Comparison of ENCODE assay signal across 17 cellular contexts in the genomic region with DNA sequence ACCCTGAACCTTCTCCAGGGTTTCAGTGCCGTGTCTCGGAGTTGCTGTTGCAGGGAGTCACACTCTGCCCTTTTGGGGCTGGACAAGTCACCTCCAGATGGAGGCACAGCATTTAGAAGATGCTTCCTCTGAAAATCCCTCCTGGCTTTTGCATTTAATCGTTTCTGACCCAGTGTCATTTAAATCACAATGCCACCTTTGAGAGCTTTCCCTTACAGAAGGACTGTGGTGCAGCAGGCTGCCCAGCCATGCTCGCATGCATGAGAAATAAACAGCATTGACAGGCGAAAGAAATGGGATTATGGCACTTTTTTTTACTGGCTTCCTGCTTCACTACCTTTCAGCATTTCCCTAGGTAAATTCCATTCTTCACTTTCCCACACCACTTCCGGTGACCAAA.
"Had no signal": no experiment of that assay in that cellular context is flagged by ENCODE, and none has a peak within 500 bp of the region (broad histone marks: within the 10 kb centered on the region; RNA-seq: fewer than 3 reads in every experiment).

No MANE protein-coding gene starts in this region.

- H3K27ac ChIP-seq: adrenal gland, body of pancreas, esophagus muscularis mucosa, ovary, thyroid gland had no signal

- ATAC-seq: activated T-cell treated with anti-CD3 and anti-CD28 coated beads, Interleukin-2, amount 50 U/mL, for 4 hours; body of pancreas; stimulated activated memory B cell treated with anti-CD40 and anti-IgM and Interleukin-4, amounts not matched to agents 10 μg/mL and 1 μg/mL and 100 μg/mL, for 72 hours had no signal

- H3K4me3 Mint-ChIP-seq: activated CD4-positive, alpha-beta memory T cell treated with anti-CD3 and anti-CD28 coated beads, Interleukin-2, amount 10 ng/mL, durations not matched to agents 7 days and 5 days; activated naive CD4-positive, alpha-beta T cell treated with anti-CD3 and anti-CD28 coated beads, Interleukin-2, amount 50 U/mL, for 24 hours; activated T-cell treated with anti-CD3 and anti-CD28 coated beads, Interleukin-2, amount 50 U/mL, for 4 hours; nephron progenitor cell; stimulated activated memory B cell treated with anti-CD40 and anti-IgM and Interleukin-4, amounts not matched to agents 10 μg/mL and 1 μg/mL and 100 μg/mL, for 72 hours had no signal

- DNase-seq: activated CD4-positive, alpha-beta memory T cell treated with anti-CD3 and anti-CD28 coated beads, Interleukin-2, amount 10 ng/mL, durations not matched to agents 7 days and 5 days; activated CD4-positive, alpha-beta T cell treated with anti-CD3 and anti-CD28 coated beads for 4 hours; activated effector memory CD4-positive, alpha-beta T cell treated with anti-CD3 and anti-CD28 coated beads, Interleukin-2, amount 50 U/mL, for 16 hours; activated T-cell treated with anti-CD3 and anti-CD28 coated beads, Interleukin-2, amount 50 U/mL, for 4 hours; body of pancreas; caudate nucleus; nephron progenitor cell; sigmoid colon; stimulated activated CD4-positive, alpha-beta T cell treated with anti-CD3 and anti-CD28 coated beads, Interleukin-2, amount 100 ng/mL, for 48 hours; T-helper 2 cell; thyroid gland had no signal

- H3K9me3 Mint-ChIP-seq: activated naive CD4-positive, alpha-beta T cell treated with anti-CD3 and anti-CD28 coated beads, Interleukin-2, amount 50 U/mL, for 24 hours; activated T-cell treated with anti-CD3 and anti-CD28 coated beads, Interleukin-2, amount 50 U/mL, for 4 hours; nephron progenitor cell; stimulated activated memory B cell treated with anti-CD40 and anti-IgM and Interleukin-4, amounts not matched to agents 10 μg/mL and 1 μg/mL and 100 μg/mL, for 72 hours had no signal

- H3K27me3 Mint-ChIP-seq: activated CD4-positive, alpha-beta memory T cell treated with anti-CD3 and anti-CD28 coated beads, Interleukin-2, amount 10 ng/mL, durations not matched to agents 7 days and 5 days; activated naive CD4-positive, alpha-beta T cell treated with anti-CD3 and anti-CD28 coated beads, Interleukin-2, amount 50 U/mL, for 24 hours had no signal

- H3K4me3 ChIP-seq: adrenal gland, body of pancreas, coronary artery, esophagus muscularis mucosa, ovary, sigmoid colon, thyroid gland had no signal

- H3K27me3 ChIP-seq: adrenal gland, body of pancreas, esophagus muscularis mucosa, ovary, sigmoid colon, thyroid gland had no signal

- H3K36me3 ChIP-seq: adrenal gland, esophagus muscularis mucosa, ovary, sigmoid colon, thyroid gland had no signal

- H3K4me1 ChIP-seq: body of pancreas, thyroid gland had no signal

- H3K9me3 ChIP-seq: adrenal gland, body of pancreas, esophagus muscularis mucosa, ovary, sigmoid colon, thyroid gland had no signal

- H3K27ac Mint-ChIP-seq: activated CD4-positive, alpha-beta memory T cell treated with anti-CD3 and anti-CD28 coated beads, Interleukin-2, amount 10 ng/mL, durations not matched to agents 7 days and 5 days; nephron progenitor cell; stimulated activated memory B cell treated with anti-CD40 and anti-IgM and Interleukin-4, amounts not matched to agents 10 μg/mL and 1 μg/mL and 100 μg/mL, for 72 hours had no signal

- H3K36me3 Mint-ChIP-seq: activated naive CD4-positive, alpha-beta T cell treated with anti-CD3 and anti-CD28 coated beads, Interleukin-2, amount 50 U/mL, for 24 hours; stimulated activated memory B cell treated with anti-CD40 and anti-IgM and Interleukin-4, amounts not matched to agents 10 μg/mL and 1 μg/mL and 100 μg/mL, for 72 hours had no signal

- H3K4me1 Mint-ChIP-seq: activated CD4-positive, alpha-beta memory T cell treated with anti-CD3 and anti-CD28 coated beads, Interleukin-2, amount 10 ng/mL, durations not matched to agents 7 days and 5 days; stimulated activated memory B cell treated with anti-CD40 and anti-IgM and Interleukin-4, amounts not matched to agents 10 μg/mL and 1 μg/mL and 100 μg/mL, for 72 hours had no signal
